ENCODE assay signal across 14 cellular contexts in genomic region chr12:54475542-54475941, GRCh38. TPM values are rescaled to one million over a fixed set of nuclear protein-coding genes. Genes with fewer than 3 reads are reported as not detected.
DNase-seq lines count a peak whose midpoint lies in the region; ATAC-seq and TF ChIP-seq lines count a peak whose summit lies in the region.
"Had no signal": no experiment of that assay in that cellular context is flagged by ENCODE, and none has a peak within 500 bp of the region (broad histone marks: within the 10 kb centered on the region; RNA-seq: fewer than 3 reads in every experiment).

No MANE protein-coding gene starts in this region.

- ATAC-seq in left lung (peak; percentile 45), HG03439 (IDR thresholded peaks at IDR 0.05; ENCODE audit: unreplicated experiment) (no peak)

- intact Hi-C loops in left lung (cut with DNase I) = no loop called here

- peaks cover 12 to 29% (median 20%) of the 10 kb centered on the region in 10 experiments for H3K4me1 ChIP-seq in BLaER1 treated with 17β-estradiol and CSF1 and Interleukin-3, amounts not matched to agents 10 nM and 100 nM
- H3K4me1 ChIP-seq in left lung = peaks cover 0 to 10% of the 10 kb centered on the region in 2 donors
- H3K4me1 ChIP-seq: suprapubic skin had no signal

- peak overlapping the region in 3 of 11 experiments; percentile 20 to 70 (median 57); a peak in 4 of 22 replicates for H3K27ac ChIP-seq in BLaER1 treated with 17β-estradiol and CSF1 and Interleukin-3, amounts not matched to agents 10 nM and 100 nM
- H3K27ac ChIP-seq in left lung = no peak overlapping the region
- H3K27ac ChIP-seq: suprapubic skin had no signal

- H3K4me3 ChIP-seq in BLaER1 treated with 17β-estradiol and CSF1 and Interleukin-3, amounts not matched to agents 10 nM and 100 nM = no peak overlapping the region
- no peak overlapping the region for H3K4me3 ChIP-seq in astrocyte of the spinal cord (ENCODE audit: low read depth, low read length)
- no peak overlapping the region for H3K4me3 ChIP-seq in left lung
- H3K4me3 ChIP-seq: suprapubic skin had no signal

- DNase-seq in LHCN-M2 (ENCODE audit: low read depth) (peak; percentile 23), astrocyte of the spinal cord (ENCODE audit: low read depth, low spot score) (peak; percentile 15), left lung (no peak), NCI-H2171 (lab: John Stamatoyannopoulos, UW) (no peak), NCI-H1105 treated with DMSO at 0.1 percent for 48 hours (lab: John Stamatoyannopoulos, UW) (no peak), DMS53 (lab: John Stamatoyannopoulos, UW) (no peak)
- DNase-seq: DMS153; immature natural killer cell; NCI-H1048; NK-92 treated with Interleukin-12 subunit alpha and Interleukin-12 subunit beta, amount 100 ng/mL, for 24 hours had no signal

- TF ChIP-seq CTCF in astrocyte of the spinal cord (IDR thresholded peaks at IDR 0.05; ENCODE audit: low read depth, low read length) (no peak), left lung (IDR thresholded peaks at IDR 0.05) (no peak)

- no peaks in the 10 kb centered on the region for H3K9me3 ChIP-seq in BLaER1 treated with 17β-estradiol and CSF1 and Interleukin-3, amounts not matched to agents 10 nM and 100 nM (replicated peaks in 1 of 11)
- no peaks in the 10 kb centered on the region for H3K9me3 ChIP-seq in left lung
- H3K9me3 ChIP-seq: suprapubic skin had no signal

- H3K4me2 ChIP-seq in BLaER1 treated with 17β-estradiol and CSF1 and Interleukin-3, amounts not matched to agents 10 nM and 100 nM = peak overlapping the region in 9 of 11 experiments; percentile 1 to 75 (median 38); a peak in 14 of 22 replicates

- in situ Hi-C loops in astrocyte of the spinal cord (cut with HindIII; ENCODE audit: low sequenced_read_pairs) = no loop called here

- no peaks in the 10 kb centered on the region for H3K27me3 ChIP-seq in BLaER1 treated with 17β-estradiol and CSF1 and Interleukin-3, amounts not matched to agents 10 nM and 100 nM
- peaks cover 0 to 12% of the 10 kb centered on the region in 2 donors for H3K27me3 ChIP-seq in left lung
- H3K27me3 ChIP-seq: suprapubic skin had no signal

- H4K20me1 ChIP-seq in BLaER1 treated with 17β-estradiol and CSF1 and Interleukin-3, amounts not matched to agents 10 nM and 100 nM = no peaks in the 10 kb centered on the region

- H3K9ac ChIP-seq in BLaER1 treated with 17β-estradiol and CSF1 and Interleukin-3, amounts not matched to agents 10 nM and 100 nM = peak overlapping the region in 1 of 11 experiments; percentile 2; a peak in 1 of 22 replicates

- no peaks in the 10 kb centered on the region for H3K36me3 ChIP-seq in BLaER1 treated with 17β-estradiol and CSF1 and Interleukin-3, amounts not matched to agents 10 nM and 100 nM
- H3K36me3 ChIP-seq in left lung = no peaks in the 10 kb centered on the region
- H3K36me3 ChIP-seq: suprapubic skin had no signal

RNA-seq across cellular contexts. Expression of gene GTSF1, which starts 2.1 kb away (rescaled TPM):
- total RNA-seq in LHCN-M2 (2014; rRNA removed) (not detected in 2 replicates), left lung (1 to 10 TPM in 1 of 2 donors, under 1 TPM in 1; 0.47 to 1.4 TPM)
- polyA plus RNA-seq in LHCN-M2 (2012) = not detected
- total RNA-seq: glomerular endothelial cell, suprapubic skin had no signal

RNA-seq across cellular contexts. Expression of gene NCKAP1L, which starts 22.0 kb away (rescaled TPM):
- not detected in 2 replicates for total RNA-seq in LHCN-M2 (2014; rRNA removed)
- polyA plus RNA-seq in LHCN-M2 (2012) = not detected
- 10 to 100 TPM; 39.3 to 95.7 TPM for total RNA-seq in left lung
- total RNA-seq: glomerular endothelial cell had no signal

RNA-seq across cellular contexts. Expression of gene ITGA5, which starts 56.5 kb away (rescaled TPM):
- total RNA-seq in LHCN-M2 (2014; rRNA removed) (202 and 242 TPM in 2 replicates), left lung (100 to 1,000 TPM in 1 of 2 donors, 10 to 100 TPM in 1; 76.4 to 142 TPM)
- 120 TPM for polyA plus RNA-seq in LHCN-M2 (2012)

Comparison
In these comparisons a context has a peak if more than half of its experiments do, and no peak if none do; other contexts are left out.
1. DNase-seq: peak in LHCN-M2 (single experiment) and astrocyte of the spinal cord (single experiment); none in left lung (0 of 2), NCI-H2171 (single experiment), NCI-H1105 treated with DMSO at 0.1 percent for 48 hours (single experiment) and DMS53 (single experiment).
2. RNA of gene NCKAP1L, which starts 22.0 kb away (total RNA-seq): 39.3 to 95.7 TPM in left lung; not detected in LHCN-M2; every median in the first group is over 10 times any median in the second.